ENCODE assay signal across 20 cellular contexts in genomic region chr6:39835856-39836442, GRCh38. TPM values are rescaled to one million over a fixed set of nuclear protein-coding genes. Genes with fewer than 3 reads are reported as not detected.
DNase-seq lines count a peak whose midpoint lies in the region; ATAC-seq lines count a peak whose summit lies in the region.
"Had no signal": no experiment of that assay in that cellular context is flagged by ENCODE, and none has a peak within 500 bp of the region (broad histone marks: within the 10 kb centered on the region; RNA-seq: fewer than 3 reads in every experiment).

No MANE protein-coding gene starts in this region.

- peaks cover 29% of the 10 kb centered on the region for H3K27me3 Mint-ChIP-seq in activated T-cell treated with anti-CD3 and anti-CD28 coated beads, Interleukin-2, amount 50 U/mL, for 4 hours (ENCODE audit: low read depth)

- H3K9ac ChIP-seq in skeletal muscle satellite cell (ENCODE audit: low read depth, low read length) (no peak overlapping the region), Karpas-422 (ENCODE audit: low read length) (no peak overlapping the region)

- H3K4me2 ChIP-seq in skeletal muscle satellite cell (ENCODE audit: low read length): peak overlapping the region; percentile 15
- H3K4me2 ChIP-seq in Karpas-422 (ENCODE audit: low read depth, low read length, poor library complexity, severe bottlenecking): no peak overlapping the region

- H3K27ac ChIP-seq in caudate nucleus (ENCODE audit: low read depth, low read length): peak overlapping the region; percentile 91
- no peak overlapping the region for H3K27ac ChIP-seq in Karpas-422 (ENCODE audit: low read length)
- H3K27ac ChIP-seq: body of pancreas, SJSA1, testis had no signal

- no peaks in the 10 kb centered on the region for H3K4me1 Mint-ChIP-seq in activated T-cell treated with anti-CD3 and anti-CD28 coated beads, Interleukin-2, amount 50 U/mL, for 4 hours (ENCODE audit: low read depth)
- H3K4me1 Mint-ChIP-seq: B cell, IgD-negative memory B cell had no signal

- H3K9me2 ChIP-seq in Karpas-422 (replicated peaks; ENCODE audit: insufficient read depth, low read length): no peaks in the 10 kb centered on the region

- H3K36me3 Mint-ChIP-seq in activated T-cell treated with anti-CD3 and anti-CD28 coated beads, Interleukin-2, amount 50 U/mL, for 4 hours (ENCODE audit: insufficient read depth): no peaks in the 10 kb centered on the region
- H3K36me3 Mint-ChIP-seq: IgD-negative memory B cell had no signal

- no peak overlapping the region for H2AFZ ChIP-seq in Karpas-422 (ENCODE audit: low read length)

- DNase-seq in GM03348 (ENCODE audit: low spot score) (peak; percentile 66), caudate nucleus (lab: John Stamatoyannopoulos, UW) (no peak), islet precursor cell (peak; percentile 87), Karpas-422 (no peak), T1000 (lab: John Stamatoyannopoulos, UW) (no peak), anterior cingulate cortex (lab: John Stamatoyannopoulos, UW) (no peak)
- DNase-seq in activated T-cell treated with anti-CD3 and anti-CD28 coated beads, Interleukin-2, amount 50 U/mL, for 4 hours: no peak
- DNase-seq: body of pancreas, GOT3, head of caudate nucleus, MV-4-11, NCI-H2081 treated with DMSO at 0.1 percent for 48 hours, NCI-H526 treated with DMSO at 0.1 percent for 48 hours, occipital lobe, testis had no signal

- H3K4me3 Mint-ChIP-seq in activated T-cell treated with anti-CD3 and anti-CD28 coated beads, Interleukin-2, amount 50 U/mL, for 4 hours: no peak overlapping the region
- H3K4me3 Mint-ChIP-seq: B cell, IgD-negative memory B cell had no signal

- H3K9me3 Mint-ChIP-seq in activated T-cell treated with anti-CD3 and anti-CD28 coated beads, Interleukin-2, amount 50 U/mL, for 4 hours: no peaks in the 10 kb centered on the region

- H3K27me3 ChIP-seq in skeletal muscle satellite cell (ENCODE audit: control insufficient read depth, insufficient read depth, low read length): no peaks in the 10 kb centered on the region
- no peaks in the 10 kb centered on the region for H3K27me3 ChIP-seq in Karpas-422 (ENCODE audit: low read length)
- H3K27me3 ChIP-seq: body of pancreas, testis had no signal

- H3K4me3 ChIP-seq in skeletal muscle satellite cell (ENCODE audit: low read length) (no peak overlapping the region), Karpas-422 (ENCODE audit: low read length) (no peak overlapping the region)
- H3K4me3 ChIP-seq: body of pancreas, SJSA1, skin epidermis, testis had no signal

- H3K36me3 ChIP-seq in skeletal muscle satellite cell (ENCODE audit: insufficient read depth, low read length): no peaks in the 10 kb centered on the region
- H3K36me3 ChIP-seq in Karpas-422 (ENCODE audit: insufficient read depth, low read length): no peaks in the 10 kb centered on the region
- H3K36me3 ChIP-seq: SJSA1 had no signal

- no peaks in the 10 kb centered on the region for H3K9me3 ChIP-seq in skeletal muscle satellite cell (replicated peaks; ENCODE audit: low read length)
- H3K9me3 ChIP-seq in Karpas-422 (ENCODE audit: low read length): no peaks in the 10 kb centered on the region
- H3K9me3 ChIP-seq: body of pancreas, SJSA1, testis had no signal

- H4K20me1 ChIP-seq in Karpas-422 (ENCODE audit: insufficient read depth, low read depth, low read length): no peaks in the 10 kb centered on the region

- no peak for ATAC-seq in activated T-cell treated with anti-CD3 and anti-CD28 coated beads, Interleukin-2, amount 50 U/mL, for 4 hours
- ATAC-seq: body of pancreas had no signal

- no peaks in the 10 kb centered on the region for H3K79me2 ChIP-seq in Karpas-422 (ENCODE audit: low read length)

- H3K4me1 ChIP-seq in skeletal muscle satellite cell (ENCODE audit: control insufficient read depth, insufficient read depth, low read length): peaks cover 21% of the 10 kb centered on the region
- no peaks in the 10 kb centered on the region for H3K4me1 ChIP-seq in Karpas-422 (ENCODE audit: low read length)
- H3K4me1 ChIP-seq: body of pancreas, SJSA1 had no signal

RNA-seq across cellular contexts. Expression of gene DAAM2, which starts 43.8 kb away (rescaled TPM):
- 0.51 and 2.2 TPM in 2 replicates for total RNA-seq in skeletal muscle satellite cell (2012; rRNA removed)
- under 1 TPM in 1 of 3 donors, not detected in 2; 0.05 TPM for total RNA-seq in activated T-cell treated with anti-CD3 and anti-CD28 coated beads, Interleukin-2, amount 50 U/mL, for 4 hours
- not detected in 2 replicates for total RNA-seq in Karpas-422 (2014; rRNA removed; shearing (Covaris generic); ENCODE audit: low replicate concordance)
- total RNA-seq: B cell had no signal

Comparison
In these comparisons a context has a peak if more than half of its experiments do, and no peak if none do; other contexts are left out.
1. DNase-seq: peak in GM03348 (single experiment) and islet precursor cell (single experiment); none in caudate nucleus (0 of 61), activated T-cell treated with anti-CD3 and anti-CD28 coated beads, Interleukin-2, amount 50 U/mL, for 4 hours (single experiment), Karpas-422 (single experiment), T1000 (single experiment) and anterior cingulate cortex (0 of 58).